In the genomic region with DNA sequence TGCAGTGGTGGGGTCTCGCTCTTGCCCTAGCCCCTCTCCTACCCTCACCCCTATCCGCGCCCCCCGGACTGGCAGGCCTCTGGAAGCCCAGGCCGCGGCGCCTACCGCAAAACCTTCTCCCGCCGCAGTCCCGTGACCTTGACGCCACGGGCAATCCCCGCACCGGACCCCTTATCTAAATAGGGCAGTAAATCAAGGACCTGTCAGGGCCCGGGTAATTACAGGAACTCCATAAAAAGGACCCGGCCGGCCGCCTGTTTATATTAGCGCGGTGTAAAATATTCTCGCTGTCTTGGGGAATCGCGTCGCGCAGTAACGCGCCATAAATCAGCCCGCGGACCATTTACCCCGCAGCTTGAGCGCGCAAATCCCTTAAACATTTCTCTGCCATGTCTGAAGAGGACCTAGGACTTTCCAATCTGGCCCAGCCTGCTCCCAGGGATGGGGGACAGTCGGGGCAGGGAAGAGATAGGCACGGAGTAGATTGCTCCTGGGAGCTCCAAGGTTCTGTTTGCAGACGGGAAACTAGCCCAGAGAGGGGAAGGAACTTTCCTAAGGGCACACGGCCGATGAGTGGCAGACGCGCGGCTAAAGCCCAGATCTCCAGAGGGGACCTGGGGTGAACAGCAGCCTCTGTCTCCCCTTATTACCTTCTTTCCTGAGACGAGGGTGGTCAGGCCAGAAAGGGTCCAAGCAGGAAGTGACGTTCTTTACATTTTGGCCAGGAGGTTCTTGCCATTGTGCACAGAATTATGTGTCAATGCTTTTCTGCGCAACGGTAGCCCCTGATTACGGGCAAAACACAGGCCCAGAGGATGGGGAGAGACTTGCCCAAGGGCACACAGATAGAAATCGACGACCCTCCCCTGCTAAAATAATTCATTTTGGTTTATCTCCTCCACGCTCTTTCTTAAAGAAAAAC, we compare ENCODE assay signal across 20 cellular contexts. TPM values are rescaled to one million over a fixed set of nuclear protein-coding genes. Genes with fewer than 3 reads are reported as not detected.
DNase-seq lines count a peak whose midpoint lies in the region; ATAC-seq and TF ChIP-seq lines count a peak whose summit lies in the region.
"Had no signal": no experiment of that assay in that cellular context is flagged by ENCODE, and none has a peak within 500 bp of the region (broad histone marks: within the 10 kb centered on the region; RNA-seq: fewer than 3 reads in every experiment).

No MANE protein-coding gene starts in this region.

- H3K36me3 ChIP-seq in GM23338 (ENCODE audit: insufficient read depth) = no peaks in the 10 kb centered on the region
- peaks cover under 1 to 4% of the 10 kb centered on the region in 2 experiments for H3K36me3 ChIP-seq in trophoblast cell (ENCODE audit: control insufficient read depth in 1 of 2, insufficient read depth in 2 of 2, low read length in 2 of 2)
- no peaks in the 10 kb centered on the region for H3K36me3 ChIP-seq in mucosa of descending colon (ENCODE audit: low read depth)
- H3K36me3 ChIP-seq: BLaER1 treated with 17β-estradiol and CSF1 and Interleukin-3, amounts not matched to agents 10 nM and 100 nM; esophagus muscularis mucosa had no signal

- H3K4me1 Mint-ChIP-seq in GM23338 = peaks cover 64% of the 10 kb centered on the region
- peaks cover 7 to 19% (median 14%) of the 10 kb centered on the region in 3 donors for H3K4me1 Mint-ChIP-seq in IgD-negative memory B cell

- H3K4me1 ChIP-seq in GM23338 (ENCODE audit: insufficient read depth) = peaks cover 80% of the 10 kb centered on the region
- peaks cover 27 to 38% of the 10 kb centered on the region in 2 experiments for H3K4me1 ChIP-seq in trophoblast cell (ENCODE audit: control insufficient read depth in 1 of 2, insufficient read depth in 2 of 2, low read length in 2 of 2)
- H3K4me1 ChIP-seq in mucosa of descending colon (ENCODE audit: low read depth) = peaks cover 12% of the 10 kb centered on the region
- H3K4me1 ChIP-seq: parathyroid adenoma had no signal

- H3K36me3 Mint-ChIP-seq in GM23338 (ENCODE audit: low read depth) (no peaks in the 10 kb centered on the region; the same call in 2 of the 3 replicates), IgD-negative memory B cell (no peaks in the 10 kb centered on the region)

- no peak for TF ChIP-seq CTCF in GM23338 (conservative IDR thresholded peaks at IDR 0.05; ENCODE audit: low read depth in 2 of 2)
- no peak for TF ChIP-seq CTCF in mucosa of descending colon (IDR thresholded peaks at IDR 0.05)

- peak overlapping the region; percentile 58 for H3K4me3 Mint-ChIP-seq in GM23338
- H3K4me3 Mint-ChIP-seq in IgD-negative memory B cell = peak overlapping the region in 1 of 4 donors; percentile 60

- H3K79me2 ChIP-seq in GM23338 (replicated peaks; ENCODE audit: insufficient read depth) (no peaks in the 10 kb centered on the region), trophoblast cell (ENCODE audit: control insufficient read depth, insufficient read depth, low read length, poor library complexity) (peaks cover 50% of the 10 kb centered on the region)
- H3K79me2 ChIP-seq: parathyroid adenoma had no signal

- H2AK5ac ChIP-seq in trophoblast cell (ENCODE audit: low read length) = peak overlapping the region; percentile 90

- peak overlapping the region; percentile 95 for H3K14ac ChIP-seq in trophoblast cell (ENCODE audit: low read length)

- H2BK5ac ChIP-seq in trophoblast cell (ENCODE audit: low read depth, low read length, poor library complexity) = peak overlapping the region; percentile 98

- H3K9ac ChIP-seq in trophoblast cell (ENCODE audit: low read length) = no peak overlapping the region
- H3K9ac ChIP-seq: BLaER1 treated with 17β-estradiol and CSF1 and Interleukin-3, amounts not matched to agents 10 nM and 100 nM; parathyroid adenoma had no signal

- H3K27ac Mint-ChIP-seq in GM23338 = no peak overlapping the region
- H3K27ac Mint-ChIP-seq in IgD-negative memory B cell = peak overlapping the region; percentile 26 to 85 (median 82)
- H3K27ac Mint-ChIP-seq: stimulated activated naive CD8-positive, alpha-beta T cell treated with anti-CD3 and anti-CD28 coated beads, Interleukin-15, Interleukin-2, amounts not matched to agents 100 ng/mL and 50 ng/mL, for 24 hours had no signal

- peak; percentile 47 for DNase-seq in GM23338 (ENCODE audit: low spot score)
- no peak for DNase-seq in trophoblast cell
- DNase-seq in nucleus accumbens (lab: John Stamatoyannopoulos, UW) = no peak
- no peak for DNase-seq in mucosa of descending colon
- DNase-seq: activated CD4-positive, CD25-positive, alpha-beta regulatory T cell treated with anti-CD3 and anti-CD28 coated beads, Interleukin-2, amount 50 U/mL, for 72 hours; activated CD8-positive, alpha-beta memory T cell treated with anti-CD3 and anti-CD28 coated beads, Interleukin-2, amount 50 U/mL, for 48 hours; activated naive CD4-positive, alpha-beta T cell treated with anti-CD3 and anti-CD28 coated beads, Interleukin-2, amount 50 U/mL, for 16 hours; Karpas-422; kidney glomerular epithelial cell had no signal

- peak overlapping the region; percentile 86 for H3K18ac ChIP-seq in trophoblast cell (ENCODE audit: low read length)

- H4K91ac ChIP-seq in trophoblast cell (ENCODE audit: low read depth, low read length) = peak overlapping the region; percentile 96

- intact Hi-C loops in mucosa of descending colon (cut with DNase I, micrococcal nuclease) = no loop called here

- no peaks in the 10 kb centered on the region for H3K9me3 ChIP-seq in trophoblast cell (ENCODE audit: insufficient read depth, low read depth, low read length)
- no peaks in the 10 kb centered on the region for H3K9me3 ChIP-seq in mucosa of descending colon
- H3K9me3 ChIP-seq: esophagus muscularis mucosa had no signal

- H3K4me3 ChIP-seq in GM23338 (peak overlapping the region; percentile 50), iPS-11a (ENCODE audit: low read depth, low read length) (peak overlapping the region; percentile 0), trophoblast cell (ENCODE audit: low read depth, low read length) (peak overlapping the region; percentile 26), mucosa of descending colon (no peak overlapping the region)
- H3K4me3 ChIP-seq: BLaER1 treated with 17β-estradiol and CSF1 and Interleukin-3, amounts not matched to agents 10 nM and 100 nM; esophagus muscularis mucosa had no signal

- H3K4me2 ChIP-seq in GM23338 = peak overlapping the region; percentile 68
- peak overlapping the region; percentile 79 for H3K4me2 ChIP-seq in trophoblast cell (ENCODE audit: low read length)
- H3K4me2 ChIP-seq: BLaER1 treated with 17β-estradiol and CSF1 and Interleukin-3, amounts not matched to agents 10 nM and 100 nM had no signal

- H3K9me3 Mint-ChIP-seq in GM23338 (no peaks in the 10 kb centered on the region), IgD-negative memory B cell (peaks cover 0 to 3% (median 0%) of the 10 kb centered on the region in 3 donors)
- H3K9me3 Mint-ChIP-seq: stimulated activated naive CD8-positive, alpha-beta T cell treated with anti-CD3 and anti-CD28 coated beads, Interleukin-15, Interleukin-2, amounts not matched to agents 100 ng/mL and 50 ng/mL, for 24 hours had no signal

- no peak for ATAC-seq in GM23338
- no peak for ATAC-seq in HG03565 (IDR thresholded peaks at IDR 0.05; ENCODE audit: unreplicated experiment)
- ATAC-seq in GM18519 (IDR thresholded peaks at IDR 0.05; ENCODE audit: low FRiP score, unreplicated experiment) = no peak
- ATAC-seq in mucosa of descending colon = no peak

- H3K9me2 ChIP-seq in GM23338 (ENCODE audit: insufficient read depth) = no peaks in the 10 kb centered on the region

- peaks cover 40% of the 10 kb centered on the region for H3F3A ChIP-seq in GM23338 (replicated peaks; ENCODE audit: low read depth)

- H3K27ac ChIP-seq in GM23338 (ENCODE audit: low read depth) = no peak overlapping the region
- H3K27ac ChIP-seq in trophoblast cell (ENCODE audit: low read depth, low read length) = peak overlapping the region; percentile 93
- H3K27ac ChIP-seq: BLaER1 treated with 17β-estradiol and CSF1 and Interleukin-3, amounts not matched to agents 10 nM and 100 nM; esophagus muscularis mucosa; parathyroid adenoma had no signal

- H2AFZ ChIP-seq in GM23338 (no peak overlapping the region), trophoblast cell (ENCODE audit: insufficient read depth, low read length, poor library complexity) (peak overlapping the region; percentile 33)
- H2AFZ ChIP-seq: parathyroid adenoma had no signal

- no peak overlapping the region for H3K23ac ChIP-seq in trophoblast cell (ENCODE audit: low read length)

- H3K27me3 ChIP-seq in GM23338 (ENCODE audit: insufficient read depth) (peaks cover 100% of the 10 kb centered on the region), trophoblast cell (ENCODE audit: insufficient read depth, low read length) (no peaks in the 10 kb centered on the region)

- H4K8ac ChIP-seq in trophoblast cell (ENCODE audit: low read depth, low read length) = peak overlapping the region; percentile 82

- peak overlapping the region; percentile 94 for H2BK12ac ChIP-seq in trophoblast cell (ENCODE audit: low read length)

- no CpG with 5 or more reads among the region's 49 CpGs for WGBS in trophoblast cell (ENCODE audit: extremely low coverage, insufficient coverage, insufficient read length)

- H4K20me1 ChIP-seq in GM23338 (replicated peaks; ENCODE audit: insufficient read depth) = peaks cover 33% of the 10 kb centered on the region

- H3K27me3 Mint-ChIP-seq in GM23338 (ENCODE audit: insufficient read depth, low read depth, poor library complexity) (peaks cover 98% of the 10 kb centered on the region), IgD-negative memory B cell (peaks cover 83% of the 10 kb centered on the region)

- H2BK120ac ChIP-seq in trophoblast cell (ENCODE audit: insufficient read depth, low read length, poor library complexity) = peak overlapping the region; percentile 97

- peak overlapping the region; percentile 96 for H3K4ac ChIP-seq in trophoblast cell (ENCODE audit: low read depth, low read length)

- H3K79me1 ChIP-seq in trophoblast cell (ENCODE audit: low read length) = peaks cover 76% of the 10 kb centered on the region

- H4K12ac ChIP-seq in trophoblast cell (ENCODE audit: low read depth, low read length) = peak overlapping the region; percentile 55

TF ChIP-seq in GM23338, 12 proteins besides CTCF, POLR2A, EP300 and RAD21 (continues in another document):
- TF ChIP-seq JUNB (IDR thresholded peaks at IDR 0.05; ENCODE audit: unreplicated experiment) (no peak), EZH2 (IDR thresholded peaks at IDR 0.05; ENCODE audit: low read depth, unreplicated experiment) (peak; percentile 98)

RNA-seq across cellular contexts. Expression of gene HAND1, which starts 4.8 kb away (rescaled TPM):
- not detected in 2 replicates for total RNA-seq in GM23338 (2014; rRNA removed; shearing (Covaris generic))
- polyA plus RNA-seq in GM23338 (2016; fragmentation: Nextera tagmentation; extraction: Ambion mirVana) (not detected in 2 replicates), IgD-negative memory B cell (not detected)
- polyA plus RNA-seq in trophoblast cell (2013) = 1,543 and 1,644 TPM in 2 replicates
- total RNA-seq in mucosa of descending colon = 10 to 100 TPM in 1 of 3 donors, 1 to 10 TPM in 1, under 1 TPM in 1; 0.61 to 47.3 (median 1.8) TPM
- total RNA-seq: dermis microvascular lymphatic vessel endothelial cell; esophagus muscularis mucosa; T-helper 2 cell treated with Interferon-gamma antibody and Interleukin-4, amounts not matched to agents 100 ng/mL and 5 ng/mL, for 36 hours; ureter had no signal

RNA-seq across cellular contexts. Expression of gene SAP30L, which starts 37.0 kb away (rescaled TPM):
- 11.5 and 21.4 TPM in 2 replicates for total RNA-seq in GM23338 (2014; rRNA removed; shearing (Covaris generic))
- polyA plus RNA-seq in GM23338 (2016; fragmentation: Nextera tagmentation; extraction: Ambion mirVana) = 29.3 and 36.8 TPM in 2 replicates
- 34.2 TPM for polyA plus RNA-seq in IgD-negative memory B cell
- 74.2 and 79.0 TPM in 2 replicates for polyA plus RNA-seq in trophoblast cell (2013)
- 10 to 100 TPM; 55.0 to 65.6 (median 63.5) TPM for total RNA-seq in mucosa of descending colon
